ENCODE assay signal across 25 cellular contexts in genomic region chr1:84497631-84498278, GRCh38. TPM values are rescaled to one million over a fixed set of nuclear protein-coding genes. Genes with fewer than 3 reads are reported as not detected.
DNase-seq lines count a peak whose midpoint lies in the region; ATAC-seq and TF ChIP-seq lines count a peak whose summit lies in the region.
"Had no signal": no experiment of that assay in that cellular context is flagged by ENCODE, and none has a peak within 500 bp of the region (broad histone marks: within the 10 kb centered on the region; RNA-seq: fewer than 3 reads in every experiment).

No MANE protein-coding gene starts in this region.

- no peak overlapping the region for H3K4me3 Mint-ChIP-seq in activated CD8-positive, alpha-beta memory T cell treated with anti-CD3 and anti-CD28 coated beads, Interleukin-2, amount 10 ng/mL, durations not matched to agents 7 days and 5 days
- H3K4me3 Mint-ChIP-seq in Caco-2 (ENCODE audit: unreplicated experiment): no peak overlapping the region
- no peak overlapping the region for H3K4me3 Mint-ChIP-seq in activated naive CD8-positive, alpha-beta T cell treated with anti-CD3 and anti-CD28 coated beads, Interleukin-2, amount 50 U/mL, for 24 hours
- H3K4me3 Mint-ChIP-seq in naive thymus-derived CD8-positive, alpha-beta T cell: peak overlapping the region in 3 of 10 donors; percentile 7 to 41 (median 22)
- H3K4me3 Mint-ChIP-seq: activated B cell treated with CpG ODN at 0.5 μM for 24 hours had no signal

- peak; percentile 33 for ATAC-seq in activated CD8-positive, alpha-beta memory T cell treated with anti-CD3 and anti-CD28 coated beads, Interleukin-2, amount 10 ng/mL, durations not matched to agents 7 days and 5 days
- ATAC-seq in activated naive CD8-positive, alpha-beta T cell treated with anti-CD3 and anti-CD28 coated beads, Interleukin-2, amount 50 U/mL, for 24 hours: peak; percentile 40
- ATAC-seq in naive thymus-derived CD8-positive, alpha-beta T cell: peak; percentile 60 to 79
- ATAC-seq in upper lobe of right lung (no peak), GM21717 (IDR thresholded peaks at IDR 0.05; ENCODE audit: unreplicated experiment) (no peak)
- ATAC-seq: gastrocnemius medialis, lower lobe of right lung had no signal

- H3K4me1 Mint-ChIP-seq in activated CD8-positive, alpha-beta memory T cell treated with anti-CD3 and anti-CD28 coated beads, Interleukin-2, amount 10 ng/mL, durations not matched to agents 7 days and 5 days: peaks cover 25% of the 10 kb centered on the region
- no peaks in the 10 kb centered on the region for H3K4me1 Mint-ChIP-seq in Caco-2 (ENCODE audit: low read depth, unreplicated experiment)
- peaks cover 32% of the 10 kb centered on the region for H3K4me1 Mint-ChIP-seq in activated naive CD8-positive, alpha-beta T cell treated with anti-CD3 and anti-CD28 coated beads, Interleukin-2, amount 50 U/mL, for 24 hours
- H3K4me1 Mint-ChIP-seq in naive thymus-derived CD8-positive, alpha-beta T cell: peaks cover 3 to 44% (median 37%) of the 10 kb centered on the region in 4 donors

- TSS peak; percentile 15 for BruUV-seq in Caco-2 (replicated peaks; lab: Mats Ljungman, UMichigan)

- peak overlapping the region; percentile 22 for H3K27ac Mint-ChIP-seq in activated CD8-positive, alpha-beta memory T cell treated with anti-CD3 and anti-CD28 coated beads, Interleukin-2, amount 10 ng/mL, durations not matched to agents 7 days and 5 days
- H3K27ac Mint-ChIP-seq in Caco-2 (ENCODE audit: unreplicated experiment): no peak overlapping the region
- peak overlapping the region; percentile 30 for H3K27ac Mint-ChIP-seq in activated naive CD8-positive, alpha-beta T cell treated with anti-CD3 and anti-CD28 coated beads, Interleukin-2, amount 50 U/mL, for 24 hours
- H3K27ac Mint-ChIP-seq in naive thymus-derived CD8-positive, alpha-beta T cell: peak overlapping the region in 6 of 10 donors; percentile 19 to 76 (median 46)

- POLR2A ChIA-PET in Caco-2 (lab: Charles Lee): no interaction called here
- POLR2A ChIA-PET in naive thymus-derived CD8-positive, alpha-beta T cell (lab: Charles Lee): interaction anchor here (1.1 kb wide), 1 partner anchor 17 kb away, joined by 3 read pairs; no protein-coding TSS in a partner anchor

- DNase-seq in activated CD8-positive, alpha-beta memory T cell treated with anti-CD3 and anti-CD28 coated beads, Interleukin-2, amount 10 ng/mL, durations not matched to agents 7 days and 5 days: no peak
- no peak for DNase-seq in activated CD8-positive, alpha-beta memory T cell treated with anti-CD3 and anti-CD28 coated beads, Interleukin-2, amount 50 U/mL, for 4 hours
- DNase-seq in Caco-2 (no peak), upper lobe of right lung (no peak), COLO668 (lab: John Stamatoyannopoulos, UW; ENCODE audit: unreplicated experiment) (no peak)
- no peak for DNase-seq in activated naive CD8-positive, alpha-beta T cell treated with anti-CD3 and anti-CD28 coated beads, Interleukin-2, amount 50 U/mL, for 24 hours
- peak in 2 of 10 donors; percentile 43 to 48 for DNase-seq in naive thymus-derived CD8-positive, alpha-beta T cell
- DNase-seq: ACHN; activated B cell treated with CpG ODN at 0.5 μM for 24 hours; adrenal gland; DMS153; effector memory CD4-positive, alpha-beta T cell; esophagus squamous epithelium; gastrocnemius medialis; HCEC 1CT; IMR-90; islet precursor cell; lower lobe of right lung; NCI-H1436; NCI-H510A treated with DMSO at 0.1 percent for 48 hours; NK-92 treated with Interleukin-12 subunit alpha and Interleukin-12 subunit beta, amount 100 ng/mL, for 24 hours; SK-N-SH; stimulated activated CD4-positive, alpha-beta T cell treated with anti-CD3 and anti-CD28 coated beads, Interleukin-4, amount 100 ng/mL, for 24 hours; T-helper 9 cell had no signal

- CTCF ChIA-PET in activated CD8-positive, alpha-beta memory T cell treated with anti-CD3 and anti-CD28 coated beads, Interleukin-2, amount 10 ng/mL, durations not matched to agents 7 days and 5 days (lab: Charles Lee): interaction anchor here (1.3 to 1.6 kb wide), 2 partner anchors 9 to 18 kb away, joined by 4 to 5 read pairs; partner anchors contain the start of genes GNG5 and SPATA1
- CTCF ChIA-PET in Caco-2 (lab: Charles Lee): no interaction called here

- intact Hi-C loops in Caco-2 (cut with micrococcal nuclease; ENCODE audit: unreplicated experiment): no loop called here
- intact Hi-C loops in upper lobe of right lung (cut with DNase I): no loop called here

- no peak overlapping the region for H3K27ac ChIP-seq in upper lobe of right lung
- H3K27ac ChIP-seq: adrenal gland, esophagus squamous epithelium, gastrocnemius medialis, lower lobe of right lung had no signal

- no peak for TF ChIP-seq CTCF in Caco-2 (IDR thresholded peaks at IDR 0.05; ENCODE audit: insufficient read depth in 1 of 2, low read depth in 1 of 2, low read length in 1 of 2, severe bottlenecking in 1 of 2, unreplicated experiment in 1 of 2)
- TF ChIP-seq CTCF in upper lobe of right lung (IDR thresholded peaks at IDR 0.05): no peak

- H3K27me3 ChIP-seq in Caco-2 (replicated peaks; ENCODE audit: control insufficient read depth, insufficient read depth, low read length) (no peaks in the 10 kb centered on the region), upper lobe of right lung (no peaks in the 10 kb centered on the region)
- H3K27me3 ChIP-seq: adrenal gland, esophagus squamous epithelium, gastrocnemius medialis had no signal

- no peaks in the 10 kb centered on the region for H3K9me3 ChIP-seq in Caco-2
- no peaks in the 10 kb centered on the region for H3K9me3 ChIP-seq in upper lobe of right lung
- H3K9me3 ChIP-seq: adrenal gland, esophagus squamous epithelium, gastrocnemius medialis, lower lobe of right lung, SK-N-SH had no signal

- peaks cover 62% of the 10 kb centered on the region for H3K36me3 Mint-ChIP-seq in activated CD8-positive, alpha-beta memory T cell treated with anti-CD3 and anti-CD28 coated beads, Interleukin-2, amount 10 ng/mL, durations not matched to agents 7 days and 5 days
- peaks cover 36% of the 10 kb centered on the region for H3K36me3 Mint-ChIP-seq in Caco-2 (ENCODE audit: insufficient read depth, unreplicated experiment)
- H3K36me3 Mint-ChIP-seq in activated naive CD8-positive, alpha-beta T cell treated with anti-CD3 and anti-CD28 coated beads, Interleukin-2, amount 50 U/mL, for 24 hours (ENCODE audit: low read depth): peaks cover 49% of the 10 kb centered on the region
- H3K36me3 Mint-ChIP-seq in naive thymus-derived CD8-positive, alpha-beta T cell: peaks cover 0 to 81% (median 26%) of the 10 kb centered on the region in 3 donors

- H3K4me3 ChIP-seq in Caco-2 (ENCODE audit: low read depth, low read length) (no peak overlapping the region), upper lobe of right lung (no peak overlapping the region)
- H3K4me3 ChIP-seq: adrenal gland, esophagus squamous epithelium, gastrocnemius medialis, lower lobe of right lung had no signal

- H3K9me3 Mint-ChIP-seq in activated CD8-positive, alpha-beta memory T cell treated with anti-CD3 and anti-CD28 coated beads, Interleukin-2, amount 10 ng/mL, durations not matched to agents 7 days and 5 days (ENCODE audit: low read depth): no peaks in the 10 kb centered on the region
- H3K9me3 Mint-ChIP-seq in Caco-2 (ENCODE audit: unreplicated experiment): no peaks in the 10 kb centered on the region
- no peaks in the 10 kb centered on the region for H3K9me3 Mint-ChIP-seq in activated naive CD8-positive, alpha-beta T cell treated with anti-CD3 and anti-CD28 coated beads, Interleukin-2, amount 50 U/mL, for 24 hours
- H3K9me3 Mint-ChIP-seq in naive thymus-derived CD8-positive, alpha-beta T cell: no peaks in the 10 kb centered on the region
- H3K9me3 Mint-ChIP-seq: activated B cell treated with CpG ODN at 0.5 μM for 24 hours had no signal

- H3K4me1 ChIP-seq in Caco-2 (no peaks in the 10 kb centered on the region), upper lobe of right lung (peaks cover 20% of the 10 kb centered on the region)

- H3K27me3 Mint-ChIP-seq in activated CD8-positive, alpha-beta memory T cell treated with anti-CD3 and anti-CD28 coated beads, Interleukin-2, amount 10 ng/mL, durations not matched to agents 7 days and 5 days: no peaks in the 10 kb centered on the region
- no peaks in the 10 kb centered on the region for H3K27me3 Mint-ChIP-seq in Caco-2 (ENCODE audit: insufficient read depth, unreplicated experiment)
- no peaks in the 10 kb centered on the region for H3K27me3 Mint-ChIP-seq in activated naive CD8-positive, alpha-beta T cell treated with anti-CD3 and anti-CD28 coated beads, Interleukin-2, amount 50 U/mL, for 24 hours
- no peaks in the 10 kb centered on the region for H3K27me3 Mint-ChIP-seq in naive thymus-derived CD8-positive, alpha-beta T cell
- H3K27me3 Mint-ChIP-seq: activated B cell treated with CpG ODN at 0.5 μM for 24 hours had no signal

- H3K36me3 ChIP-seq in Caco-2 (ENCODE audit: control insufficient read depth, insufficient read depth, low read length): no peaks in the 10 kb centered on the region
- H3K36me3 ChIP-seq in upper lobe of right lung: peaks cover 79% of the 10 kb centered on the region

RNA-seq across cellular contexts. Expression of gene SPATA1, which starts 8.4 kb away (rescaled TPM):
- total RNA-seq in activated CD8-positive, alpha-beta memory T cell treated with anti-CD3 and anti-CD28 coated beads, Interleukin-2, amount 10 ng/mL, durations not matched to agents 7 days and 5 days: 1 to 10 TPM; 2.1 to 6.1 TPM
- total RNA-seq in Caco-2 (2022) (0.57 TPM in 1 of 2 replicates, not detected in the other), upper lobe of right lung (3.4 TPM)
- total RNA-seq in naive thymus-derived CD8-positive, alpha-beta T cell: 1 to 10 TPM; 2.2 to 2.5 TPM
- not detected for polyA plus RNA-seq in naive thymus-derived CD8-positive, alpha-beta T cell

RNA-seq across cellular contexts. Expression of gene GNG5, which starts 8.6 kb away (rescaled TPM):
- 100 to 1,000 TPM; 103 to 114 TPM for total RNA-seq in activated CD8-positive, alpha-beta memory T cell treated with anti-CD3 and anti-CD28 coated beads, Interleukin-2, amount 10 ng/mL, durations not matched to agents 7 days and 5 days
- total RNA-seq in Caco-2 (2022) (83.1 and 93.2 TPM in 2 replicates), upper lobe of right lung (133 TPM)
- 10 to 100 TPM; 32.5 to 39.5 TPM for total RNA-seq in naive thymus-derived CD8-positive, alpha-beta T cell
- polyA plus RNA-seq in naive thymus-derived CD8-positive, alpha-beta T cell: 100 to 1,000 TPM; 214 to 259 (median 233) TPM

RNA-seq across cellular contexts. Expression of gene RPF1, which starts 18.7 kb away (rescaled TPM):
- 10 to 100 TPM; 29.7 to 43.2 TPM for total RNA-seq in activated CD8-positive, alpha-beta memory T cell treated with anti-CD3 and anti-CD28 coated beads, Interleukin-2, amount 10 ng/mL, durations not matched to agents 7 days and 5 days
- total RNA-seq in Caco-2 (2022): 15.7 and 18.2 TPM in 2 replicates
- 10 to 100 TPM; 50.2 to 52.4 TPM for total RNA-seq in naive thymus-derived CD8-positive, alpha-beta T cell
- 10 to 100 TPM; 55.2 to 64.2 (median 58.4) TPM for polyA plus RNA-seq in naive thymus-derived CD8-positive, alpha-beta T cell
- 30.1 TPM for total RNA-seq in upper lobe of right lung

Comparison
In these comparisons a context has a peak if more than half of its experiments do, and no peak if none do; other contexts are left out.
1. ATAC-seq: peak in activated CD8-positive, alpha-beta memory T cell treated with anti-CD3 and anti-CD28 coated beads, Interleukin-2, amount 10 ng/mL, durations not matched to agents 7 days and 5 days (single experiment), activated naive CD8-positive, alpha-beta T cell treated with anti-CD3 and anti-CD28 coated beads, Interleukin-2, amount 50 U/mL, for 24 hours (single experiment) and naive thymus-derived CD8-positive, alpha-beta T cell (2 of 2); none in upper lobe of right lung (single experiment) and GM21717 (single experiment).